Comparison of ENCODE assay signal across 8 cellular contexts in the genomic region with DNA sequence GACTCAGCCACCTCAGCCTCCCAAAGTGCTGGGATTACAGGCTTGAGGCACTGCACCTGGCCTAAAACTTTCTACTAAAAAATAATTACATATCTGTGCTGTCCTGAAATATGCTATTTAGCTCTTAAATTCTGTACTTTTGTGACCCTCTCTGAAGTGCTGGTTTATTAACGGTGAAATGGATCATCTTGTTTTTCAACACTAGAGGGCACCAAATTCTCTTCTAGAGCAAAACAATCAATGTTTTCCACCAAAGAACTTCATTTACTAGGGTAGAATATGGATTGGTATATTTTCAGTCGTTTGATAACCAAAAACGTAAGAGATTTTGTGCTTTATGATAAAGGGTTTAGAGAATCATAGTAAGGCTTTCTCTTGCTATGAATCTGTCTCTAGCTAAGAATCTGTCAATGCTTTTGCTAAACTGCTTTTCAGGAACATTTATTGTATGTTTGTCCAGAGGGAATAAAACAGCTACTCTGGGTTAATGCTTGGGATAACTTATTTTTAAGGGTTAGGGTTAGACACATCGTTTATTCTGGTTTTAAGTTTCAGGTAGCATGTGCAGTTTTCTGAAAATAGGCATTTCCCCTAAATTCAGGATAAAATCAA.
DNase-seq lines count a peak whose midpoint lies in the region; ATAC-seq, FAIRE-seq and TF ChIP-seq lines count a peak whose summit lies in the region.

No MANE protein-coding gene starts in this region.

- H3K56ac ChIP-seq in H1 (replicated peaks; ENCODE audit: insufficient read length, low read depth, low read length): no peak overlapping the region

- H3K36me3 ChIP-seq in H1 (ENCODE audit: control insufficient read depth in 2 of 4, insufficient read depth in 4 of 4, low read length in 3 of 4) (peaks cover 0 to 11% (median 0%) of the 10 kb centered on the region in 4 experiments; a peak in 2 of 8 replicates), neuronal stem cell (replicated peaks in 1 of 2; ENCODE audit: control insufficient read depth in 2 of 2, insufficient read depth in 2 of 2, low read length in 2 of 2) (no peaks in the 10 kb centered on the region)

- TF ChIP-seq CTCF in GM12872 (IDR thresholded peaks at IDR 0.05; ENCODE audit: insufficient read depth, low read depth, low read length) (peak; percentile 47; the same call in 2 of the 3 replicates), H1 (IDR thresholded peaks at IDR 0.05; ENCODE audit: control extremely low read depth in 1 of 3, insufficient read depth in 1 of 3, low read depth in 1 of 3, low read length in 3 of 3) (peak in 2 of 3 experiments; percentile 33 to 54; a peak in 2 of 4 replicates)

- H3K4ac ChIP-seq in H1 (replicated peaks; ENCODE audit: insufficient read length, low read depth, low read length) (no peak overlapping the region), neuronal stem cell (ENCODE audit: low read length) (no peak overlapping the region)

- no peak overlapping the region for H4K5ac ChIP-seq in H1 (ENCODE audit: insufficient read length, low read depth, low read length)

- no peak overlapping the region for H2AK5ac ChIP-seq in H1 (ENCODE audit: low read depth, low read length)
- no peak overlapping the region for H2AK5ac ChIP-seq in neuronal stem cell (ENCODE audit: low read depth, low read length)

- H3K27me3 ChIP-seq in H1 (replicated peaks in 1 of 4; ENCODE audit: control insufficient read depth in 3 of 4, extremely low read depth in 1 of 4, insufficient read depth in 3 of 4, low read length in 3 of 4) (no peaks in the 10 kb centered on the region), neuronal stem cell (ENCODE audit: control insufficient read depth in 3 of 3, insufficient read depth in 3 of 3, low read depth in 1 of 3, low read length in 3 of 3) (no peaks in the 10 kb centered on the region)

- no peak for TF ChIP-seq POLR2A in H1 (IDR thresholded peaks at IDR 0.05; ENCODE audit: control extremely low read depth in 1 of 2, low read depth in 2 of 2, low read length in 2 of 2)

- no peaks in the 10 kb centered on the region for H4K20me1 ChIP-seq in H1 (replicated peaks in 1 of 2; ENCODE audit: control insufficient read depth in 1 of 2, insufficient read depth in 2 of 2, low read length in 2 of 2)

- CTCF ChIA-PET in H1 (lab: Charles Lee; ENCODE audit: partially characterized antibody): interaction anchor here (0.5 to 6.0 kb wide), 38 partner anchors 9 to 608 kb away, joined by 3 to 81 read pairs (median 4); no protein-coding TSS in a partner anchor

- H2BK5ac ChIP-seq in H1 (ENCODE audit: low read depth, low read length): no peak overlapping the region
- no peak overlapping the region for H2BK5ac ChIP-seq in neuronal stem cell (ENCODE audit: low read length)

- H2BK12ac ChIP-seq in H1 (ENCODE audit: low read depth, low read length): no peak overlapping the region
- H2BK12ac ChIP-seq in neuronal stem cell (ENCODE audit: low read length): no peak overlapping the region

- no peak overlapping the region for H2BK20ac ChIP-seq in H1 (ENCODE audit: low read length)

- POLR2A ChIA-PET in H1 (lab: Charles Lee; ENCODE audit: partially characterized antibody): no interaction called here

- H3K4me3 ChIP-seq in H1 (ENCODE audit: extremely low read depth in 1 of 4, insufficient read depth in 2 of 4, low read depth in 3 of 4, low read length in 4 of 4) (no peak overlapping the region), neuronal stem cell (ENCODE audit: low read length in 2 of 2) (no peak overlapping the region)

- H2BK120ac ChIP-seq in H1 (replicated peaks; ENCODE audit: low read depth, low read length): no peak overlapping the region
- no peak overlapping the region for H2BK120ac ChIP-seq in neuronal stem cell (ENCODE audit: low read depth, low read length)

- WGBS in H1 (ENCODE audit: extremely low coverage in 1 of 2, insufficient coverage in 1 of 2, insufficient read length in 1 of 2, insufficient replicate concordance in 2 of 2, low coverage in 1 of 2, low lambda C conversion rate in 2 of 2, missing lambda C conversion rate in 1 of 2), 2 experiments: 19% methylated on average over 4 of the region's 4 CpGs; no CpG with 5 or more reads in 1 of the 2 experiments
- WGBS in neuronal stem cell (ENCODE audit: extremely low coverage in 2 of 2, insufficient read length in 2 of 2, insufficient replicate concordance in 1 of 2), 2 donors: no CpG with 5 or more reads among the region's 4 CpGs

- H3K9ac ChIP-seq in H1 (replicated peaks in 1 of 4; ENCODE audit: extremely low read depth in 1 of 4, low read depth in 3 of 4, low read length in 3 of 4) (no peak overlapping the region), neuronal stem cell (ENCODE audit: low read depth, low read length, poor library complexity) (no peak overlapping the region)

- FAIRE-seq in H1 (lab: Jason Lieb, UNC): peak; percentile 24

- DNase-seq in A172 (ENCODE audit: low spot score) (peak; percentile 31), NCI-H748 (lab: John Stamatoyannopoulos, UW; ENCODE audit: unreplicated experiment) (peak; percentile 32), H1 (ENCODE audit: low read depth in 1 of 2, low spot score in 2 of 2) (no peak), neuronal stem cell (ENCODE audit: low spot score) (peak; percentile 39)

- no peak for TF ChIP-seq EP300 in H1 (IDR thresholded peaks at IDR 0.05; ENCODE audit: borderline replicate concordance in 1 of 2, low read depth in 2 of 2, low read length in 2 of 2)

- TF ChIP-seq RAD21 in H1 (IDR thresholded peaks at IDR 0.05 in 1 of 2, conservative IDR thresholded peaks at IDR 0.05 in 1 of 2; ENCODE audit: low read depth in 2 of 2, low read length in 2 of 2): peak; percentile 68 to 80

- H3K4me1 ChIP-seq in H1 (replicated peaks in 1 of 4; ENCODE audit: control insufficient read depth in 3 of 4, insufficient read depth in 4 of 4, low read length in 3 of 4) (no peaks in the 10 kb centered on the region), neuronal stem cell (ENCODE audit: control insufficient read depth in 2 of 2, insufficient read depth in 1 of 2, low read depth in 1 of 2, low read length in 2 of 2) (no peaks in the 10 kb centered on the region)

- H2BK15ac ChIP-seq in H1 (ENCODE audit: low read length) (no peak overlapping the region), neuronal stem cell (ENCODE audit: low read length) (no peak overlapping the region)

- no peaks in the 10 kb centered on the region for H3K79me1 ChIP-seq in H1 (ENCODE audit: low read depth, low read length)
- no peaks in the 10 kb centered on the region for H3K79me1 ChIP-seq in neuronal stem cell (ENCODE audit: low read depth, low read length)

- no peak overlapping the region for H4K8ac ChIP-seq in H1 (ENCODE audit: extremely low read depth, insufficient read depth, low read length)
- no peak overlapping the region for H4K8ac ChIP-seq in neuronal stem cell (ENCODE audit: low read depth, low read length)

- no peak overlapping the region for H3K4me2 ChIP-seq in H1 (ENCODE audit: insufficient read depth in 1 of 2, low read depth in 2 of 2, low read length in 2 of 2)
- no peak overlapping the region for H3K4me2 ChIP-seq in neuronal stem cell (ENCODE audit: insufficient read depth, low read length, poor library complexity, severe bottlenecking)

- H3K23me2 ChIP-seq in H1 (ENCODE audit: low read depth, low read length): no peaks in the 10 kb centered on the region

- H3K18ac ChIP-seq in H1 (ENCODE audit: extremely low read depth, low read length) (no peak overlapping the region), neuronal stem cell (ENCODE audit: low read length) (no peak overlapping the region)

- no peak overlapping the region for H3K14ac ChIP-seq in H1 (ENCODE audit: insufficient read length)
- no peak overlapping the region for H3K14ac ChIP-seq in neuronal stem cell (ENCODE audit: low read length)

- no peak overlapping the region for H3K23ac ChIP-seq in H1 (ENCODE audit: insufficient read length)
- H3K23ac ChIP-seq in neuronal stem cell (ENCODE audit: low read depth, low read length, poor library complexity): no peak overlapping the region

- H3K27ac ChIP-seq in H1 (ENCODE audit: low read depth, low read length) (no peak overlapping the region), neuronal stem cell (replicated peaks; ENCODE audit: low read length) (no peak overlapping the region)

- H4K91ac ChIP-seq in H1 (replicated peaks; ENCODE audit: insufficient read length, low read length) (no peak overlapping the region), neuronal stem cell (ENCODE audit: low read depth, low read length, poor library complexity) (no peak overlapping the region)

- ATAC-seq in HG02981 (IDR thresholded peaks at IDR 0.05; ENCODE audit: unreplicated experiment) (peak; percentile 62), GM21576 (IDR thresholded peaks at IDR 0.05; ENCODE audit: unreplicated experiment) (no peak), HG03280 (IDR thresholded peaks at IDR 0.05; ENCODE audit: unreplicated experiment) (no peak)

- no peak overlapping the region for H2AFZ ChIP-seq in H1 (ENCODE audit: low read length)
- no peak overlapping the region for H2AFZ ChIP-seq in neuronal stem cell (ENCODE audit: low read length)

- no peaks in the 10 kb centered on the region for H3K79me2 ChIP-seq in H1 (ENCODE audit: control insufficient read depth in 1 of 2, insufficient read depth in 2 of 2, low read length in 2 of 2)

- H3K9me3 ChIP-seq in H1 (ENCODE audit: insufficient read depth in 2 of 2, low read depth in 1 of 2, low read length in 1 of 2) (peaks cover 6 to 18% of the 10 kb centered on the region in 2 experiments; a peak in 3 of 4 replicates), neuronal stem cell (replicated peaks in 1 of 2; ENCODE audit: control insufficient read depth in 2 of 2, insufficient read depth in 1 of 2, low read depth in 1 of 2, low read length in 2 of 2) (peaks cover 2 to 3% of the 10 kb centered on the region in 2 donors)

TF ChIP-seq in H1, 55 proteins besides CTCF, POLR2A, EP300 and RAD21:
- TF ChIP-seq YY1 (IDR thresholded peaks at IDR 0.05; ENCODE audit: low read depth, low read length) (no peak), TEAD4 (IDR thresholded peaks at IDR 0.05; ENCODE audit: low read depth, low read length) (no peak), CHD1 (IDR thresholded peaks at IDR 0.05; ENCODE audit: low read depth, low read length) (no peak), JUND (IDR thresholded peaks at IDR 0.05; ENCODE audit: low read length) (no peak), PHF8 (conservative IDR thresholded peaks at IDR 0.05; ENCODE audit: low read depth, low read length) (no peak), RFX5 (IDR thresholded peaks at IDR 0.05; ENCODE audit: borderline replicate concordance, low read depth, low read length) (no peak), KDM4A (IDR thresholded peaks at IDR 0.05; ENCODE audit: low read depth, low read length, severe bottlenecking) (no peak), BACH1 (IDR thresholded peaks at IDR 0.05; ENCODE audit: low read length) (no peak), SRF (IDR thresholded peaks at IDR 0.05; ENCODE audit: low read depth, low read length) (no peak), KDM1A (IDR thresholded peaks at IDR 0.05; ENCODE audit: borderline replicate concordance, low read length) (no peak), RNF2 (IDR thresholded peaks at IDR 0.05; ENCODE audit: borderline replicate concordance, low read depth, low read length, missing control alignments, poor library complexity, severe bottlenecking) (no peak), GTF2F1 (IDR thresholded peaks at IDR 0.05; ENCODE audit: borderline replicate concordance, low read depth, low read length) (no peak), ASH2L (IDR thresholded peaks at IDR 0.05; ENCODE audit: low read length) (no peak)

Comparison
In these comparisons a context has a peak if more than half of its experiments do, and no peak if none do; other contexts are left out.
1. DNase-seq: peak in A172 (single experiment), NCI-H748 (single experiment) and neuronal stem cell (single experiment); none in H1 (0 of 2).